In genomic region chr3:15098503-15099363, GRCh38 we compare ENCODE assay signal across 1 cellular context.
TF ChIP-seq lines count a peak whose summit lies in the region.

TSS of gene RBSN (minus strand) at chr3:15099148. CDS start at chr3:15096120, 3,028 bp downstream.

TF ChIP-seq in K562, 482 proteins besides CTCF, POLR2A, EP300 and RAD21 (continued from another document and continues in another):
- TF ChIP-seq PHF8 (IDR thresholded peaks at IDR 0.05; ENCODE audit: borderline replicate concordance, low read length) (peak; percentile 96; the same call in 1 of the 2 replicates), PREB (CRISPR knock-in tag; IDR thresholded peaks at IDR 0.05) (0 out of 2 replicates have a peak, but pooled peaks have one; percentile 84), EGR1 (conservative IDR thresholded peaks at IDR 0.05) (peak; percentile 95), ZFP36 (IDR thresholded peaks at IDR 0.05; ENCODE audit: low read depth, low read length, partially characterized antibody) (peak; percentile 55), IFI16 (CRISPR knock-in tag; IDR thresholded peaks at IDR 0.05) (no peak), MEF2A (IDR thresholded peaks at IDR 0.05; ENCODE audit: control insufficient read depth, low read depth, low read length) (0 out of 2 replicates have a peak, but pooled peaks have one; percentile 3), HMGN3 (IDR thresholded peaks at IDR 0.05; ENCODE audit: borderline replicate concordance, extremely low read depth, insufficient read length, low read depth, low read length) (peak; percentile 86), MEIS2 (IDR thresholded peaks at IDR 0.05; ENCODE audit: partially characterized antibody) (peak; percentile 83), NFIC (IDR thresholded peaks at IDR 0.05) (no peak), ZKSCAN1 (IDR thresholded peaks at IDR 0.05; ENCODE audit: low read depth, low read length) (peak; percentile 79), MGA (IDR thresholded peaks at IDR 0.05) (peak; percentile 69), RNF2 (IDR thresholded peaks at IDR 0.05) (0 out of 2 replicates have a peak, but pooled peaks have one; percentile 25), ZNF224 (CRISPR knock-in tag; IDR thresholded peaks at IDR 0.05) (no peak), ZBTB26 (CRISPR knock-in tag; IDR thresholded peaks at IDR 0.05) (peak; percentile 84), FOXP1 (CRISPR knock-in tag; IDR thresholded peaks at IDR 0.05) (0 out of 2 replicates have a peak, but pooled peaks have one; percentile 62), CREB1 (IDR thresholded peaks at IDR 0.05) (peak; percentile 91), CREB1 (CRISPR knock-in tag; IDR thresholded peaks at IDR 0.05) (peak; percentile 95), HIVEP1 (CRISPR knock-in tag; IDR thresholded peaks at IDR 0.05) (peak; percentile 25; the same call in 1 of the 2 replicates), TARDBP (IDR thresholded peaks at IDR 0.05) (0 out of 2 replicates have a peak, but pooled peaks have one; percentile 88), FOXP4 (CRISPR knock-in tag; IDR thresholded peaks at IDR 0.05; ENCODE audit: borderline replicate concordance) (peak; percentile 95), ZEB2 (IDR thresholded peaks at IDR 0.05) (peak; percentile 88), HSF4 (CRISPR knock-in tag; IDR thresholded peaks at IDR 0.05; ENCODE audit: borderline replicate concordance) (no peak), TOE1 (IDR thresholded peaks at IDR 0.05; ENCODE audit: borderline replicate concordance) (peak; percentile 92), TOE1 (CRISPR knock-in tag; IDR thresholded peaks at IDR 0.05; ENCODE audit: borderline replicate concordance, low read depth) (peak; percentile 90), ESRRA (IDR thresholded peaks at IDR 0.05; ENCODE audit: borderline replicate concordance, low read depth) (peak; percentile 82; the same call in 1 of the 2 replicates), ZNF766 (CRISPR knock-in tag; conservative IDR thresholded peaks at IDR 0.05) (0 out of 2 replicates have a peak, but pooled peaks have one; percentile 86), ARID3A (IDR thresholded peaks at IDR 0.05; ENCODE audit: borderline replicate concordance, low read depth, low read length) (0 out of 2 replicates have a peak, but pooled peaks have one; percentile 42), ZNF695 (CRISPR knock-in tag; IDR thresholded peaks at IDR 0.05) (0 out of 2 replicates have a peak, but pooled peaks have one; percentile 7), ZBTB43 (CRISPR knock-in tag; IDR thresholded peaks at IDR 0.05) (0 out of 2 replicates have a peak, but pooled peaks have one; percentile 88), E2F4 (CRISPR knock-in tag; IDR thresholded peaks at IDR 0.05; ENCODE audit: low read depth) (peak; percentile 99), REST (CRISPR knock-in tag; IDR thresholded peaks at IDR 0.05; ENCODE audit: low read depth) (0 out of 2 replicates have a peak, but pooled peaks have one; percentile 75), SMARCA4 (IDR thresholded peaks at IDR 0.05) (no peak; the same call in 1 of the 2 replicates)
